In the genomic region with DNA sequence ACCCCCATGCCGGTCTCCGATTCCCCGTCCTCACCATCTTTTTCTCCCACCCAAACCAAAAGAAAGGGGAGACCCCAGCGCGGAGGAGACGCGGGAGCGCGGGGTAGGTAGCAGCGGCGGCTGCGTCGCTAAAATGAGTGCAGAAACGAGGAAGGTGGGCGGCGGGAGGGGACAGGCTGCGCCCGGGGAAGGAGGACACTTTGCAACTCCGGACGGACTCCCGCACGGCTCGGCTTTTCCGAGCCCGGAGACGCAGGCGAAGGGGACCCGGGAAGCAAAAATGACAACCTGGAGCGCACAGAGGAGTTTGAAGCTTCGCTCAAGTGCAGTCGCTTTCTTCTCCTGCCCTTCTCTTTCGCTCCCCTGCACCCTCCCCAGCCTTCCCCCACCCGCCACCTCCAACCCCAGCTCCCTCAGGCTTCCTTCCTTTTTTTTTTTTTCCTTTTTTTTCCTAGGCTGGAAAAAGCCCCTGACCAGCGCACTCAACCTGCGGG, we compare ENCODE assay signal across 8 cellular contexts. TPM values are rescaled to one million over a fixed set of nuclear protein-coding genes. Genes with fewer than 3 reads are reported as not detected.
DNase-seq lines count a peak whose midpoint lies in the region; ATAC-seq and TF ChIP-seq lines count a peak whose summit lies in the region.

No MANE protein-coding gene starts in this region.

- peaks cover 31% of the 10 kb centered on the region for H3K27me3 Mint-ChIP-seq in T-helper 1 cell treated with Interleukin-12 subunit alpha and Interleukin-12 subunit beta and Interleukin-4 antibody, amounts not matched to agents 30 μg/mL and 1 μg/mL, for 36 hours (ENCODE audit: low read depth)
- H3K27me3 Mint-ChIP-seq in central memory CD8-positive, alpha-beta T cell, result no peaks in the 10 kb centered on the region

- no peak for TF ChIP-seq POLR2A in lower leg skin (IDR thresholded peaks at IDR 0.05)

- H3K4me3 ChIP-seq in lower leg skin (ENCODE audit: low read depth, poor library complexity, severe bottlenecking), result peak overlapping the region; percentile 43

- H3K27ac Mint-ChIP-seq in T-helper 1 cell treated with Interleukin-12 subunit alpha and Interleukin-12 subunit beta and Interleukin-4 antibody, amounts not matched to agents 30 μg/mL and 1 μg/mL, for 36 hours, result peak overlapping the region; percentile 94
- peak overlapping the region; percentile 94 for H3K27ac Mint-ChIP-seq in central memory CD8-positive, alpha-beta T cell (ENCODE audit: low read depth)

- peak overlapping the region; percentile 99 for H3K4me3 Mint-ChIP-seq in T-helper 1 cell treated with Interleukin-12 subunit alpha and Interleukin-12 subunit beta and Interleukin-4 antibody, amounts not matched to agents 30 μg/mL and 1 μg/mL, for 36 hours
- peak overlapping the region; percentile 98 for H3K4me3 Mint-ChIP-seq in central memory CD8-positive, alpha-beta T cell

- peaks cover 12% of the 10 kb centered on the region for H3K36me3 Mint-ChIP-seq in T-helper 1 cell treated with Interleukin-12 subunit alpha and Interleukin-12 subunit beta and Interleukin-4 antibody, amounts not matched to agents 30 μg/mL and 1 μg/mL, for 36 hours (ENCODE audit: low read depth)
- H3K36me3 Mint-ChIP-seq in central memory CD8-positive, alpha-beta T cell (ENCODE audit: insufficient read depth), result peaks cover 27% of the 10 kb centered on the region

- DNase-seq in GM20000 (ENCODE audit: low spot score), result peak; percentile 53
- no peak for DNase-seq in central memory CD8-positive, alpha-beta T cell (ENCODE audit: low spot score in 2 of 2)
- DNase-seq in lower leg skin (ENCODE audit: low spot score in 2 of 2), result peak in 1 of 2 donors; percentile 84
- peak; percentile 65 for DNase-seq in stimulated activated naive CD8-positive, alpha-beta T cell treated with anti-CD3 and anti-CD28 coated beads, Interleukin-15, Interleukin-2, amounts not matched to agents 100 U/mL and 50 U/mL, for 24 hours
- no peak for DNase-seq in DMS153 (lab: John Stamatoyannopoulos, UW)

- intact Hi-C loops in lower leg skin (cut with DNase I; ENCODE audit: low total_unique reads), result no loop called here

- TF ChIP-seq CTCF in GM20000 (IDR thresholded peaks at IDR 0.05; ENCODE audit: extremely low read depth, missing control alignments) (no peak), lower leg skin (IDR thresholded peaks at IDR 0.05) (no peak)

- 0% methylated on average over 35 of the region's 35 CpGs for WGBS in lower leg skin, 2 donors

- no peak for ATAC-seq in central memory CD8-positive, alpha-beta T cell (replicated peaks; ENCODE audit: extremely low read depth, poor library complexity, severe bottlenecking)
- ATAC-seq in stimulated activated naive CD8-positive, alpha-beta T cell treated with anti-CD3 and anti-CD28 coated beads, Interleukin-15, Interleukin-2, amounts not matched to agents 100 U/mL and 50 U/mL, for 24 hours, result no peak
- ATAC-seq in HG03139 (IDR thresholded peaks at IDR 0.05; ENCODE audit: unreplicated experiment), result no peak
- no peak for ATAC-seq in GM19023 (IDR thresholded peaks at IDR 0.05; ENCODE audit: unreplicated experiment)

- H3K4me1 Mint-ChIP-seq in T-helper 1 cell treated with Interleukin-12 subunit alpha and Interleukin-12 subunit beta and Interleukin-4 antibody, amounts not matched to agents 30 μg/mL and 1 μg/mL, for 36 hours (ENCODE audit: low read depth), result peaks cover 41% of the 10 kb centered on the region
- H3K4me1 Mint-ChIP-seq in central memory CD8-positive, alpha-beta T cell, result peaks cover 47% of the 10 kb centered on the region

- H3K9me3 Mint-ChIP-seq in T-helper 1 cell treated with Interleukin-12 subunit alpha and Interleukin-12 subunit beta and Interleukin-4 antibody, amounts not matched to agents 30 μg/mL and 1 μg/mL, for 36 hours, result no peaks in the 10 kb centered on the region
- no peaks in the 10 kb centered on the region for H3K9me3 Mint-ChIP-seq in central memory CD8-positive, alpha-beta T cell

RNA-seq across cellular contexts. Expression of a gene that starts 0.5 kb away (rescaled TPM):
- 1 to 10 TPM in 3 of 4 donors, under 1 TPM in 1; 0.42 to 3.3 (median 1.9) TPM for total RNA-seq in lower leg skin

Comparison
In these comparisons a context has a peak if more than half of its experiments do, and no peak if none do; other contexts are left out.
1. DNase-seq: peak in GM20000 (single experiment) and stimulated activated naive CD8-positive, alpha-beta T cell treated with anti-CD3 and anti-CD28 coated beads, Interleukin-15, Interleukin-2, amounts not matched to agents 100 U/mL and 50 U/mL, for 24 hours (single experiment); none in central memory CD8-positive, alpha-beta T cell (0 of 2) and DMS153 (single experiment).